ENCODE assay signal across 1 cellular context in the genomic region with DNA sequence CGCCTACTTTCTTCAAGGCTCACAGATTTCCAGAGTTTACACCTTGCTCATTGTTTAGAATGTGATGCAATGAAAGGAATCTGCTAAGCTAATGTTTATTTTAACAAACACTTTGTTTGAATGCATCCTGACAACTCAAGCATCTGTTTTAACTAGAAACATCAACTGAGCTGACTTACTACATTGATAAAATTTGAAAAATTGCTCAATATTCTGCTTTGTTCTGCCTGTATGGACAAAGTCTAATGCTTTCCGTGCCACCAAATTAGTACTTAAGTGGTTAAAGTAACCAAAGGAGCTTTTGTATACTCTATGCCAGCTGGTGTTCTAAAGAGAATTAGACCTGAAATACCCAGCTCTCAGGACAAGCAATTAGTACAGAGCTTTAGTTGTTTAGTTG.
TF ChIP-seq lines count a peak whose summit lies in the region.

No MANE protein-coding gene starts in this region.

TF ChIP-seq in HepG2, 621 proteins besides CTCF, POLR2A, EP300 and RAD21 (continued from another document and continues in another):
- TF ChIP-seq, protein P1, sequence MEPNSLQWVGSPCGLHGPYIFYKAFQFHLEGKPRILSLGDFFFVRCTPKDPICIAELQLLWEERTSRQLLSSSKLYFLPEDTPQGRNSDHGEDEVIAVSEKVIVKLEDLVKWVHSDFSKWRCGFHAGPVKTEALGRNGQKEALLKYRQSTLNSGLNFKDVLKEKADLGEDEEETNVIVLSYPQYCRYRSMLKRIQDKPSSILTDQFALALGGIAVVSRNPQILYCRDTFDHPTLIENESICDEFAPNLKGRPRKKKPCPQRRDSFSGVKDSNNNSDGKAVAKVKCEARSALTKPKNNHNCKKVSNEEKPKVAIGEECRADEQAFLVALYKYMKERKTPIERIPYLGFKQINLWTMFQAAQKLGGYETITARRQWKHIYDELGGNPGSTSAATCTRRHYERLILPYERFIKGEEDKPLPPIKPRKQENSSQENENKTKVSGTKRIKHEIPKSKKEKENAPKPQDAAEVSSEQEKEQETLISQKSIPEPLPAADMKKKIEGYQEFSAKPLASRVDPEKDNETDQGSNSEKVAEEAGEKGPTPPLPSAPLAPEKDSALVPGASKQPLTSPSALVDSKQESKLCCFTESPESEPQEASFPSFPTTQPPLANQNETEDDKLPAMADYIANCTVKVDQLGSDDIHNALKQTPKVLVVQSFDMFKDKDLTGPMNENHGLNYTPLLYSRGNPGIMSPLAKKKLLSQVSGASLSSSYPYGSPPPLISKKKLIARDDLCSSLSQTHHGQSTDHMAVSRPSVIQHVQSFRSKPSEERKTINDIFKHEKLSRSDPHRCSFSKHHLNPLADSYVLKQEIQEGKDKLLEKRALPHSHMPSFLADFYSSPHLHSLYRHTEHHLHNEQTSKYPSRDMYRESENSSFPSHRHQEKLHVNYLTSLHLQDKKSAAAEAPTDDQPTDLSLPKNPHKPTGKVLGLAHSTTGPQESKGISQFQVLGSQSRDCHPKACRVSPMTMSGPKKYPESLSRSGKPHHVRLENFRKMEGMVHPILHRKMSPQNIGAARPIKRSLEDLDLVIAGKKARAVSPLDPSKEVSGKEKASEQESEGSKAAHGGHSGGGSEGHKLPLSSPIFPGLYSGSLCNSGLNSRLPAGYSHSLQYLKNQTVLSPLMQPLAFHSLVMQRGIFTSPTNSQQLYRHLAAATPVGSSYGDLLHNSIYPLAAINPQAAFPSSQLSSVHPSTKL (CRISPR knock-in tag; IDR thresholded peaks at IDR 0.05) = peak; percentile 91
- TF ChIP-seq FOXK1 (CRISPR knock-in tag; IDR thresholded peaks at IDR 0.05; ENCODE audit: borderline replicate concordance, low read depth) = peak; percentile 57; the same call in 1 of the 2 replicates
- no peak for TF ChIP-seq ZNF335 (CRISPR knock-in tag; IDR thresholded peaks at IDR 0.05)
- TF ChIP-seq FOSL2 (CRISPR knock-in tag; IDR thresholded peaks at IDR 0.05) = peak; percentile 16; the same call in 1 of the 2 replicates
- TF ChIP-seq, protein P2, sequence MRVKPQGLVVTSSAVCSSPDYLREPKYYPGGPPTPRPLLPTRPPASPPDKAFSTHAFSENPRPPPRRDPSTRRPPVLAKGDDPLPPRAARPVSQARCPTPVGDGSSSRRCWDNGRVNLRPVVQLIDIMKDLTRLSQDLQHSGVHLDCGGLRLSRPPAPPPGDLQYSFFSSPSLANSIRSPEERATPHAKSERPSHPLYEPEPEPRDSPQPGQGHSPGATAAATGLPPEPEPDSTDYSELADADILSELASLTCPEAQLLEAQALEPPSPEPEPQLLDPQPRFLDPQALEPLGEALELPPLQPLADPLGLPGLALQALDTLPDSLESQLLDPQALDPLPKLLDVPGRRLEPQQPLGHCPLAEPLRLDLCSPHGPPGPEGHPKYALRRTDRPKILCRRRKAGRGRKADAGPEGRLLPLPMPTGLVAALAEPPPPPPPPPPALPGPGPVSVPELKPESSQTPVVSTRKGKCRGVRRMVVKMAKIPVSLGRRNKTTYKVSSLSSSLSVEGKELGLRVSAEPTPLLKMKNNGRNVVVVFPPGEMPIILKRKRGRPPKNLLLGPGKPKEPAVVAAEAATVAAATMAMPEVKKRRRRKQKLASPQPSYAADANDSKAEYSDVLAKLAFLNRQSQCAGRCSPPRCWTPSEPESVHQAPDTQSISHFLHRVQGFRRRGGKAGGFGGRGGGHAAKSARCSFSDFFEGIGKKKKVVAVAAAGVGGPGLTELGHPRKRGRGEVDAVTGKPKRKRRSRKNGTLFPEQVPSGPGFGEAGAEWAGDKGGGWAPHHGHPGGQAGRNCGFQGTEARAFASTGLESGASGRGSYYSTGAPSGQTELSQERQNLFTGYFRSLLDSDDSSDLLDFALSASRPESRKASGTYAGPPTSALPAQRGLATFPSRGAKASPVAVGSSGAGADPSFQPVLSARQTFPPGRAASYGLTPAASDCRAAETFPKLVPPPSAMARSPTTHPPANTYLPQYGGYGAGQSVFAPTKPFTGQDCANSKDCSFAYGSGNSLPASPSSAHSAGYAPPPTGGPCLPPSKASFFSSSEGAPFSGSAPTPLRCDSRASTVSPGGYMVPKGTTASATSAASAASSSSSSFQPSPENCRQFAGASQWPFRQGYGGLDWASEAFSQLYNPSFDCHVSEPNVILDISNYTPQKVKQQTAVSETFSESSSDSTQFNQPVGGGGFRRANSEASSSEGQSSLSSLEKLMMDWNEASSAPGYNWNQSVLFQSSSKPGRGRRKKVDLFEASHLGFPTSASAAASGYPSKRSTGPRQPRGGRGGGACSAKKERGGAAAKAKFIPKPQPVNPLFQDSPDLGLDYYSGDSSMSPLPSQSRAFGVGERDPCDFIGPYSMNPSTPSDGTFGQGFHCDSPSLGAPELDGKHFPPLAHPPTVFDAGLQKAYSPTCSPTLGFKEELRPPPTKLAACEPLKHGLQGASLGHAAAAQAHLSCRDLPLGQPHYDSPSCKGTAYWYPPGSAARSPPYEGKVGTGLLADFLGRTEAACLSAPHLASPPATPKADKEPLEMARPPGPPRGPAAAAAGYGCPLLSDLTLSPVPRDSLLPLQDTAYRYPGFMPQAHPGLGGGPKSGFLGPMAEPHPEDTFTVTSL (CRISPR knock-in tag; IDR thresholded peaks at IDR 0.05; ENCODE audit: borderline replicate concordance) = 0 out of 2 replicates have a peak, but pooled peaks have one; percentile 39
- no peak for TF ChIP-seq RARG (CRISPR knock-in tag; IDR thresholded peaks at IDR 0.05; ENCODE audit: low read depth)
- peak; percentile 70; the same call in 1 of the 2 replicates for TF ChIP-seq NFIC (IDR thresholded peaks at IDR 0.05; ENCODE audit: low read length)
- 0 out of 2 replicates have a peak, but pooled peaks have one; percentile 37 for TF ChIP-seq MBD4 (IDR thresholded peaks at IDR 0.05; ENCODE audit: borderline replicate concordance, low read length)
- 0 out of 2 replicates have a peak, but pooled peaks have one; percentile 18 for TF ChIP-seq MAFF (IDR thresholded peaks at IDR 0.05; ENCODE audit: low read depth, low read length)
- no peak for TF ChIP-seq ZNF589 (CRISPR knock-in tag; conservative IDR thresholded peaks at IDR 0.05)
- TF ChIP-seq MED1 (CRISPR knock-in tag; IDR thresholded peaks at IDR 0.05) = peak; percentile 86
- peak; percentile 46; the same call in 1 of the 2 replicates for TF ChIP-seq ISL2 (CRISPR knock-in tag; IDR thresholded peaks at IDR 0.05)
- no peak for TF ChIP-seq ZNF776 (CRISPR knock-in tag; IDR thresholded peaks at IDR 0.05)
- peak; percentile 19; the same call in 1 of the 2 replicates for TF ChIP-seq RXRB (CRISPR knock-in tag; IDR thresholded peaks at IDR 0.05; ENCODE audit: borderline replicate concordance)
- TF ChIP-seq, protein P3, sequence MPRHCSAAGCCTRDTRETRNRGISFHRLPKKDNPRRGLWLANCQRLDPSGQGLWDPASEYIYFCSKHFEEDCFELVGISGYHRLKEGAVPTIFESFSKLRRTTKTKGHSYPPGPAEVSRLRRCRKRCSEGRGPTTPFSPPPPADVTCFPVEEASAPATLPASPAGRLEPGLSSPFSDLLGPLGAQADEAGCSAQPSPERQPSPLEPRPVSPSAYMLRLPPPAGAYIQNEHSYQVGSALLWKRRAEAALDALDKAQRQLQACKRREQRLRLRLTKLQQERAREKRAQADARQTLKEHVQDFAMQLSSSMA (CRISPR knock-in tag; IDR thresholded peaks at IDR 0.05) = no peak
- peak; percentile 41; the same call in 1 of the 2 replicates for TF ChIP-seq FOXA1 (IDR thresholded peaks at IDR 0.05)
- TF ChIP-seq FOXA1 (CRISPR knock-in tag; IDR thresholded peaks at IDR 0.05) = peak; percentile 67
- TF ChIP-seq CEBPG (CRISPR knock-in tag; IDR thresholded peaks at IDR 0.05) = peak; percentile 84
- TF ChIP-seq ZNF30 (CRISPR knock-in tag; IDR thresholded peaks at IDR 0.05) = no peak
- TF ChIP-seq, protein P4, sequence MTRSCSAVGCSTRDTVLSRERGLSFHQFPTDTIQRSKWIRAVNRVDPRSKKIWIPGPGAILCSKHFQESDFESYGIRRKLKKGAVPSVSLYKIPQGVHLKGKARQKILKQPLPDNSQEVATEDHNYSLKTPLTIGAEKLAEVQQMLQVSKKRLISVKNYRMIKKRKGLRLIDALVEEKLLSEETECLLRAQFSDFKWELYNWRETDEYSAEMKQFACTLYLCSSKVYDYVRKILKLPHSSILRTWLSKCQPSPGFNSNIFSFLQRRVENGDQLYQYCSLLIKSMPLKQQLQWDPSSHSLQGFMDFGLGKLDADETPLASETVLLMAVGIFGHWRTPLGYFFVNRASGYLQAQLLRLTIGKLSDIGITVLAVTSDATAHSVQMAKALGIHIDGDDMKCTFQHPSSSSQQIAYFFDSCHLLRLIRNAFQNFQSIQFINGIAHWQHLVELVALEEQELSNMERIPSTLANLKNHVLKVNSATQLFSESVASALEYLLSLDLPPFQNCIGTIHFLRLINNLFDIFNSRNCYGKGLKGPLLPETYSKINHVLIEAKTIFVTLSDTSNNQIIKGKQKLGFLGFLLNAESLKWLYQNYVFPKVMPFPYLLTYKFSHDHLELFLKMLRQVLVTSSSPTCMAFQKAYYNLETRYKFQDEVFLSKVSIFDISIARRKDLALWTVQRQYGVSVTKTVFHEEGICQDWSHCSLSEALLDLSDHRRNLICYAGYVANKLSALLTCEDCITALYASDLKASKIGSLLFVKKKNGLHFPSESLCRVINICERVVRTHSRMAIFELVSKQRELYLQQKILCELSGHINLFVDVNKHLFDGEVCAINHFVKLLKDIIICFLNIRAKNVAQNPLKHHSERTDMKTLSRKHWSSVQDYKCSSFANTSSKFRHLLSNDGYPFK (CRISPR knock-in tag; IDR thresholded peaks at IDR 0.05; ENCODE audit: borderline replicate concordance) = no peak
- 0 out of 2 replicates have a peak, but pooled peaks have one; percentile 21 for TF ChIP-seq IRF2 (CRISPR knock-in tag; IDR thresholded peaks at IDR 0.05)
- TF ChIP-seq, protein P5, sequence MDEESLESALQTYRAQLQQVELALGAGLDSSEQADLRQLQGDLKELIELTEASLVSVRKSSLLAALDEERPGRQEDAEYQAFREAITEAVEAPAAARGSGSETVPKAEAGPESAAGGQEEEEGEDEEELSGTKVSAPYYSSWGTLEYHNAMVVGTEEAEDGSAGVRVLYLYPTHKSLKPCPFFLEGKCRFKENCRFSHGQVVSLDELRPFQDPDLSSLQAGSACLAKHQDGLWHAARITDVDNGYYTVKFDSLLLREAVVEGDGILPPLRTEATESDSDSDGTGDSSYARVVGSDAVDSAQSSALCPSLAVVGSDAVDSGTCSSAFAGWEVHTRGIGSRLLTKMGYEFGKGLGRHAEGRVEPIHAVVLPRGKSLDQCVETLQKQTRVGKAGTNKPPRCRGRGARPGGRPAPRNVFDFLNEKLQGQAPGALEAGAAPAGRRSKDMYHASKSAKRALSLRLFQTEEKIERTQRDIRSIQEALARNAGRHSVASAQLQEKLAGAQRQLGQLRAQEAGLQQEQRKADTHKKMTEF (CRISPR knock-in tag; IDR thresholded peaks at IDR 0.05) = 0 out of 2 replicates have a peak, but pooled peaks have one; percentile 50
- no peak for TF ChIP-seq ZSCAN29 (CRISPR knock-in tag; conservative IDR thresholded peaks at IDR 0.05)
- no peak for TF ChIP-seq NFE2L1 (CRISPR knock-in tag; IDR thresholded peaks at IDR 0.05; ENCODE audit: borderline replicate concordance)
- peak; percentile 77; the same call in 1 of the 2 replicates for TF ChIP-seq SOX13 (IDR thresholded peaks at IDR 0.05)
- peak in 1 of 2 experiments; percentile 94; a peak in 2 of 4 replicates for TF ChIP-seq SOX13 (CRISPR knock-in tag; conservative IDR thresholded peaks at IDR 0.05 in 1 of 2, IDR thresholded peaks at IDR 0.05 in 1 of 2)
- TF ChIP-seq, protein P6, sequence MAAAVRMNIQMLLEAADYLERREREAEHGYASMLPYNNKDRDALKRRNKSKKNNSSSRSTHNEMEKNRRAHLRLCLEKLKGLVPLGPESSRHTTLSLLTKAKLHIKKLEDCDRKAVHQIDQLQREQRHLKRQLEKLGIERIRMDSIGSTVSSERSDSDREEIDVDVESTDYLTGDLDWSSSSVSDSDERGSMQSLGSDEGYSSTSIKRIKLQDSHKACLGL (CRISPR knock-in tag; IDR thresholded peaks at IDR 0.05) = no peak
- 0 out of 2 replicates have a peak, but pooled peaks have one; percentile 41 for TF ChIP-seq MIER3 (CRISPR knock-in tag; IDR thresholded peaks at IDR 0.05; ENCODE audit: borderline replicate concordance)
- TF ChIP-seq HOXA5 (CRISPR knock-in tag; IDR thresholded peaks at IDR 0.05) = 0 out of 2 replicates have a peak, but pooled peaks have one; percentile 32
- TF ChIP-seq GTF3A (CRISPR knock-in tag; conservative IDR thresholded peaks at IDR 0.05) = no peak
- peak; percentile 32; the same call in 1 of the 2 replicates for TF ChIP-seq NR2F6 (IDR thresholded peaks at IDR 0.05)
- 0 out of 2 replicates have a peak, but pooled peaks have one; percentile 23 for TF ChIP-seq NR2F6 (CRISPR knock-in tag; IDR thresholded peaks at IDR 0.05)
- peak; percentile 82 for TF ChIP-seq FOXA3 (CRISPR knock-in tag; IDR thresholded peaks at IDR 0.05)
- no peak for TF ChIP-seq ZNF614 (CRISPR knock-in tag; IDR thresholded peaks at IDR 0.05; ENCODE audit: borderline replicate concordance)
- TF ChIP-seq, protein P7, sequence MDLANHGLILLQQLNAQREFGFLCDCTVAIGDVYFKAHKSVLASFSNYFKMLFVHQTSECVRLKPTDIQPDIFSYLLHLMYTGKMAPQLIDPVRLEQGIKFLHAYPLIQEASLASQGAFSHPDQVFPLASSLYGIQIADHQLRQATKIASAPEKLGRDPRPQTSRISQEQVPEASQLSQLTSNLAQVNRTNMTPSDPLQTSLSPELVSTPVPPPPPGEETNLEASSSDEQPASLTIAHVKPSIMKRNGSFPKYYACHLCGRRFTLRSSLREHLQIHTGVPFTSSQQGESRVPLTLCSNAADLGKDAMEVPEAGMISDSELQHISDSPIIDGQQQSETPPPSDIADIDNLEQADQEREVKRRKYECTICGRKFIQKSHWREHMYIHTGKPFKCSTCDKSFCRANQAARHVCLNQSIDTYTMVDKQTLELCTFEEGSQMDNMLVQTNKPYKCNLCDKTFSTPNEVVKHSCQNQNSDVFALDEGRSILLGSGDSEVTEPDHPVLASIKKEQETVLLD (CRISPR knock-in tag; IDR thresholded peaks at IDR 0.05; ENCODE audit: low read depth) = no peak
- TF ChIP-seq SOX5 (CRISPR knock-in tag; IDR thresholded peaks at IDR 0.05; ENCODE audit: borderline replicate concordance) = peak; percentile 97
- peak; percentile 66; the same call in 1 of the 2 replicates for TF ChIP-seq TBX3 (IDR thresholded peaks at IDR 0.05; ENCODE audit: borderline replicate concordance)
- TF ChIP-seq ATF7-NPFF (CRISPR knock-in tag; IDR thresholded peaks at IDR 0.05; ENCODE audit: low read depth) = no peak
- TF ChIP-seq HHEX (CRISPR knock-in tag; IDR thresholded peaks at IDR 0.05) = peak; percentile 18; the same call in 1 of the 2 replicates
- peak; percentile 84 for TF ChIP-seq ZNF652 (CRISPR knock-in tag; IDR thresholded peaks at IDR 0.05; ENCODE audit: borderline replicate concordance, low read depth)
- TF ChIP-seq MEF2D (CRISPR knock-in tag; IDR thresholded peaks at IDR 0.05) = no peak
- peak; percentile 57 for TF ChIP-seq THAP11 (CRISPR knock-in tag; IDR thresholded peaks at IDR 0.05)
- TF ChIP-seq ZSCAN20 (CRISPR knock-in tag; IDR thresholded peaks at IDR 0.05; ENCODE audit: borderline replicate concordance) = no peak
- TF ChIP-seq, protein P8, sequence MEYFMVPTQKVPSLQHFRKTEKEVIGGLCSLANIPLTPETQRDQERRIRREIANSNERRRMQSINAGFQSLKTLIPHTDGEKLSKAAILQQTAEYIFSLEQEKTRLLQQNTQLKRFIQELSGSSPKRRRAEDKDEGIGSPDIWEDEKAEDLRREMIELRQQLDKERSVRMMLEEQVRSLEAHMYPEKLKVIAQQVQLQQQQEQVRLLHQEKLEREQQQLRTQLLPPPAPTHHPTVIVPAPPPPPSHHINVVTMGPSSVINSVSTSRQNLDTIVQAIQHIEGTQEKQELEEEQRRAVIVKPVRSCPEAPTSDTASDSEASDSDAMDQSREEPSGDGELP (IDR thresholded peaks at IDR 0.05; ENCODE audit: borderline replicate concordance, low read depth) = peak; percentile 52; the same call in 1 of the 2 replicates
- TF ChIP-seq JARID2 (CRISPR knock-in tag; IDR thresholded peaks at IDR 0.05; ENCODE audit: insufficient replicate concordance) = no peak
- no peak for TF ChIP-seq GABPA (IDR thresholded peaks at IDR 0.05; ENCODE audit: low read depth, low read length)
- TF ChIP-seq GABPA (CRISPR knock-in tag; IDR thresholded peaks at IDR 0.05; ENCODE audit: low read depth) = no peak
